Comparison of ENCODE assay signal across 4 cellular contexts in the genomic region with DNA sequence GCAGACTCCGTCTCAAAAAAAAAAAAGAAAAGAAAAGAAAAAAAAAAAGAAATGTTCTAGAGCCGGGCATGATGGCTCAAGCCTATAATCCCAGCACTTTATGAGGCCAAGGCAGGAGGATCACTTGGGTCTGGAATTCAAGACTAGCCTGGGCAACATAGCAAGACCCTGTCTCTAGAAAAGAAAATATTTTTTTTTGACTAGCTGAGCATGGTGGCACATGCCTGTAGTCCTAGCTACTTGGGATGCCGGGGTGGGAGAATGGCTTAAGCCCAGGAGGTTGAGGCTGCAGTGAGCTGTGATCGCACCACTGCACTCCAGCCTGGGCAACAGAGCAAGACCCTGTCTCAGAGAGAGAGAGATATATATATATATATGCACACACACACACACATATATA. TPM values are rescaled to one million over a fixed set of nuclear protein-coding genes. Genes with fewer than 3 reads are reported as not detected.
"Had no signal": no experiment of that assay in that cellular context is flagged by ENCODE, and none has a peak within 500 bp of the region (broad histone marks: within the 10 kb centered on the region; RNA-seq: fewer than 3 reads in every experiment).

No MANE protein-coding gene starts in this region.

RNA-seq across cellular contexts. Expression of a gene that starts 35.9 kb away (rescaled TPM):
- total RNA-seq: PC-3, Peyer's patch, RPMI7951, SK-MEL-5 had no signal
